1 cellular context compared by ENCODE assay signal in the genomic region with DNA sequence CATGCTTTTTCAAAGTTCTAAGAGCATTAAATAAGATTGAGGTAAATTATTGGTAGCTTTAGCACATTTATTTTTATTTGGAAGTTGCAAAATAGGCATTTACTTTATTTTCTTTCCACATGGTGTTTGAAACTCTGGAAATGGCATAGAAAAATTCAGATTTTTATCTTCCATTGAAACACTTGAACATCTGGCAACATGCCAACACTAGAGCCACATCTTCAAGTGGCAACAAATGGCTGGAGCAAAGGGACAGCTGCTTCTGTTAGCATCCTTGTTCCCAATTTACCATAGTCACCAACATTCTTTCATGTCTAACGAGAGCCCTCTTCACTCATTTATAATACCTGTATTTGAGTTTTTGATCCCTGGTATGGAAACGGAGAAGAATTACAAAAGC.
TF ChIP-seq lines count a peak whose summit lies in the region.

No MANE protein-coding gene starts in this region.

TF ChIP-seq in SK-N-SH treated with all-trans-retinoic acid at 6 μM for 48 hours, 23 proteins besides CTCF, POLR2A, EP300 and RAD21 (continued from another document):
- TF ChIP-seq BACH2 (CRISPR knock-in tag; IDR thresholded peaks at IDR 0.05; ENCODE audit: borderline replicate concordance), result no peak
